In the genomic region with DNA sequence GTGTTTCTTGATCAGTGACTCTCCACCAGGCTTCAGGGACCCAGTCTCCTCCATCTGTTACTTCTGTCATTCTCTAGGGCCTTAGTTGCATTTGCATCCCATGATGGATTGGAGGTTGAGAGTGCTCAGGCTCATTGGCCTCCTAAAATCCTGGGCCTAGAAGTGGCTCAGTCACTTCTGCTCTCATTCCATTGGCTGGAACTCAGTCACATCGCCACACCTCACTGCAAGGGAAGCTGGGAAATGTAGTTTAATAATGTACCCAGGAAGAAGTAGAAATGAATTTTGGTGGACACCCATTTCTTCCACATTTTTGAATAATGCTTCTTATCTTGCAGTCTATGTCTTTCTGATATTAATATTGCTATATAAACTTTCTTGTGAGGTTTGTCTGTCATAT, we compare ENCODE assay signal across 22 cellular contexts.
A peak's percentile ranks its signal among the peaks of the same experiment; 100 is the strongest.
DNase-seq lines count a peak whose midpoint lies in the region; ATAC-seq, FAIRE-seq and TF ChIP-seq lines count a peak whose summit lies in the region.
"Had no signal": no experiment of that assay in that cellular context is flagged by ENCODE, and none has a peak within 500 bp of the region (broad histone marks: within the 10 kb centered on the region; RNA-seq: fewer than 3 reads in every experiment).

No MANE protein-coding gene starts in this region.

- in situ Hi-C loops in K562 (cut with MboI) = no loop called here

- no peak overlapping the region for H3K4me3 Mint-ChIP-seq in neural progenitor cell

- H3K79me2 ChIP-seq in K562 (ENCODE audit: control insufficient read depth, insufficient read depth, low read length) (no peaks in the 10 kb centered on the region), neural progenitor cell (ENCODE audit: low read depth) (no peaks in the 10 kb centered on the region)

- FAIRE-seq in K562 (lab: Jason Lieb, UNC) (no peak), HTR-8/SVneo (lab: Jason Lieb, UNC) (no peak)
- FAIRE-seq: A204.1, small intestine had no signal

- no peaks in the 10 kb centered on the region for H3F3A ChIP-seq in neural progenitor cell (ENCODE audit: low read depth)

- TF ChIP-seq CTCF in K562 (IDR thresholded peaks at IDR 0.05 in 2 of 3, conservative IDR thresholded peaks at IDR 0.05 in 1 of 3; ENCODE audit: insufficient read depth in 2 of 3, low read depth in 1 of 3, low read length in 3 of 3) (no peak), neural progenitor cell (IDR thresholded peaks at IDR 0.05) (no peak), Peyer's patch (IDR thresholded peaks at IDR 0.05) (no peak)

- H3K27ac ChIP-seq in K562 (ENCODE audit: extremely low read depth, low read depth, low read length) = no peak overlapping the region
- H3K27ac ChIP-seq in neural progenitor cell = no peak overlapping the region
- no peak overlapping the region for H3K27ac ChIP-seq in Peyer's patch
- H3K27ac ChIP-seq: dorsolateral prefrontal cortex, neutrophil, stomach had no signal

- H3K27ac Mint-ChIP-seq in neural progenitor cell = no peak overlapping the region

- H3K27me3 ChIP-seq in K562 (ENCODE audit: control insufficient read depth in 2 of 2, insufficient read depth in 2 of 2, low read length in 2 of 2) (no peaks in the 10 kb centered on the region), neural progenitor cell (no peaks in the 10 kb centered on the region), Peyer's patch (no peaks in the 10 kb centered on the region)
- H3K27me3 ChIP-seq: neutrophil, stomach had no signal

- no peaks in the 10 kb centered on the region for H3K9me1 ChIP-seq in K562 (ENCODE audit: control insufficient read depth, insufficient read depth, low read length)

- H3K36me3 ChIP-seq in K562 (ENCODE audit: control insufficient read depth, insufficient read depth, low read length) (no peaks in the 10 kb centered on the region), neural progenitor cell (no peaks in the 10 kb centered on the region), Peyer's patch (no peaks in the 10 kb centered on the region)
- H3K36me3 ChIP-seq: neutrophil, stomach had no signal

- no peak overlapping the region for H3K4me2 ChIP-seq in K562 (ENCODE audit: insufficient read depth, low read length)
- H3K4me2 ChIP-seq in neural progenitor cell = no peak overlapping the region

- H2AFZ ChIP-seq in K562 (ENCODE audit: low read depth, low read length) (no peak overlapping the region), neural progenitor cell (replicated peaks) (peak overlapping the region; percentile 81)

- ATAC-seq in K562 = peak; percentile 61
- no peak for ATAC-seq in GM19463 (IDR thresholded peaks at IDR 0.05; ENCODE audit: unreplicated experiment)
- ATAC-seq: left ventricle myocardium superior, SK-N-SH treated with all-trans-retinoic acid at 6 μM for 48 hours had no signal

- H3K9me3 ChIP-seq in K562 (replicated peaks; ENCODE audit: control insufficient read depth, insufficient read depth, low read depth, low read length) (no peaks in the 10 kb centered on the region), neural progenitor cell (ENCODE audit: low read depth) (no peaks in the 10 kb centered on the region), Peyer's patch (no peaks in the 10 kb centered on the region)
- H3K9me3 ChIP-seq: neutrophil had no signal

- TF ChIP-seq POLR2A in K562 (conservative IDR thresholded peaks at IDR 0.05) = no peak
- TF ChIP-seq POLR2A in Peyer's patch (IDR thresholded peaks at IDR 0.05) = no peak

- TF ChIP-seq RAD21 in K562 (CRISPR knock-in tag; conservative IDR thresholded peaks at IDR 0.05 in 1 of 2, IDR thresholded peaks at IDR 0.05 in 1 of 2) = no peak

- H3K9me3 Mint-ChIP-seq in neural progenitor cell = peaks cover 4% of the 10 kb centered on the region

- DNase-seq in NCI-H82 (lab: John Stamatoyannopoulos, UW) (peak; percentile 61), NCI-H82 treated with DMSO at 0.1 percent for 48 hours (lab: John Stamatoyannopoulos, UW; ENCODE audit: unreplicated experiment) (no peak), NAMALWA (ENCODE audit: low spot score) (peak; percentile 68), K562 (ENCODE audit: extremely low read depth in 1 of 4, low spot score in 3 of 4) (peak in 2 of 4 experiments; percentile 4 to 19), neural progenitor cell (ENCODE audit: low spot score) (no peak), Peyer's patch (no peak), HTR-8/SVneo (ENCODE audit: insufficient read length, low spot score) (no peak)
- DNase-seq: activated CD4-positive, alpha-beta T cell treated with anti-CD3 and anti-CD28 coated beads, Interleukin-2, amount 50 U/mL, for 1 hour; amniotic stem cell; C1 segment of cervical spinal cord; dorsolateral prefrontal cortex; erythroblast; left ventricle myocardium superior; NCI-H1105 treated with DMSO at 0.1 percent for 48 hours; NCI-H2081 treated with DMSO at 0.1 percent for 48 hours; small intestine; stimulated activated CD4-positive, alpha-beta T cell treated with anti-CD3 and anti-CD28 coated beads, Interleukin-2, amount 100 ng/mL, for 48 hours; stomach had no signal

- intact Hi-C loops in K562 (cut with micrococcal nuclease) = no loop called here

- H3K36me3 Mint-ChIP-seq in neural progenitor cell = no peaks in the 10 kb centered on the region

- H4K20me1 ChIP-seq in K562 (replicated peaks; ENCODE audit: control insufficient read depth, insufficient read depth, low read length) = no peaks in the 10 kb centered on the region
- H4K20me1 ChIP-seq in neural progenitor cell (ENCODE audit: low read depth) = no peaks in the 10 kb centered on the region

- no peak overlapping the region for H3K4me3 ChIP-seq in K562
- H3K4me3 ChIP-seq in neural progenitor cell = no peak overlapping the region
- H3K4me3 ChIP-seq in Peyer's patch = no peak overlapping the region
- H3K4me3 ChIP-seq: dorsolateral prefrontal cortex, stomach had no signal

- TF ChIP-seq EP300 in K562 (IDR thresholded peaks at IDR 0.05; ENCODE audit: low read length) = no peak

- no peaks in the 10 kb centered on the region for H3K4me1 Mint-ChIP-seq in neural progenitor cell

- BruUV-seq in K562 (replicated peaks; lab: Mats Ljungman, UMichigan) = no TSS peak

- no peak overlapping the region for H3K9ac ChIP-seq in K562 (ENCODE audit: insufficient read depth in 1 of 2, low read depth in 2 of 2, low read length in 2 of 2)
- no peak overlapping the region for H3K9ac ChIP-seq in neural progenitor cell

- 0% methylated on average over 1 of the region's 1 CpG for WGBS in K562 (ENCODE audit: insufficient coverage, low coverage, missing lambda C conversion rate)

- POLR2A ChIA-PET in K562 (lab: Yijun Ruan, JAX) = no interaction called here

- no peaks in the 10 kb centered on the region for H3K4me1 ChIP-seq in K562 (replicated peaks in 1 of 2; ENCODE audit: control insufficient read depth in 2 of 2, insufficient read depth in 2 of 2, low read length in 2 of 2)
- no peaks in the 10 kb centered on the region for H3K4me1 ChIP-seq in neural progenitor cell
- H3K4me1 ChIP-seq in Peyer's patch = no peaks in the 10 kb centered on the region
- H3K4me1 ChIP-seq: stomach had no signal

- CTCF ChIA-PET in K562 (lab: Yijun Ruan, JAX; ENCODE audit: low intra/inter-chr PET ratio) = no interaction called here

- no peaks in the 10 kb centered on the region for H3K27me3 Mint-ChIP-seq in neural progenitor cell (ENCODE audit: insufficient read depth, low read depth)

TF ChIP-seq in K562, 482 proteins besides CTCF, POLR2A, EP300 and RAD21:
- TF ChIP-seq ASH1L (IDR thresholded peaks at IDR 0.05; ENCODE audit: borderline replicate concordance, low read depth, partially characterized antibody) (no peak), ZNF143 (CRISPR knock-in tag; IDR thresholded peaks at IDR 0.05) (0 out of 2 replicates have a peak, but pooled peaks have one; percentile 34), HCFC1 (IDR thresholded peaks at IDR 0.05; ENCODE audit: low read depth, low read length) (peak; percentile 68), ZFPM2 (CRISPR knock-in tag; IDR thresholded peaks at IDR 0.05) (no peak), USF2 (CRISPR knock-in tag; IDR thresholded peaks at IDR 0.05) (peak; percentile 12; the same call in 1 of the 2 replicates), ESRRB (CRISPR knock-in tag; IDR thresholded peaks at IDR 0.05; ENCODE audit: borderline replicate concordance) (no peak), SIX5 (IDR thresholded peaks at IDR 0.05; ENCODE audit: borderline replicate concordance in 1 of 2, insufficient read depth in 1 of 2, low read depth in 1 of 2, low read length in 2 of 2) (peak in 1 of 2 experiments; percentile 5; a peak in 1 of 4 replicates)

Comparison
In these comparisons a context has a peak if more than half of its experiments do, and no peak if none do; other contexts are left out.
1. DNase-seq: peak in NCI-H82 (single experiment) and NAMALWA (single experiment); none in NCI-H82 treated with DMSO at 0.1 percent for 48 hours (single experiment), neural progenitor cell (single experiment), Peyer's patch (0 of 3) and HTR-8/SVneo (single experiment).